ENCODE assay signal across 9 cellular contexts in genomic region chr3:98612587-98612986, GRCh38. TPM values are rescaled to one million over a fixed set of nuclear protein-coding genes. Genes with fewer than 3 reads are reported as not detected.
DNase-seq lines count a peak whose midpoint lies in the region; ATAC-seq lines count a peak whose summit lies in the region.
"Had no signal": no experiment of that assay in that cellular context is flagged by ENCODE, and none has a peak within 500 bp of the region (broad histone marks: within the 10 kb centered on the region; RNA-seq: fewer than 3 reads in every experiment).

No MANE protein-coding gene starts in this region.

- H3K27ac ChIP-seq in mucosa of rectum (ENCODE audit: low read depth in 2 of 2, low read length in 2 of 2) = peak overlapping the region; percentile 17 to 22

- intact Hi-C loops in activated CD4-positive, alpha-beta memory T cell treated with anti-CD3 and anti-CD28 coated beads for 36 hours (cut with micrococcal nuclease) = no loop called here

- H3K4me1 ChIP-seq in mucosa of rectum (ENCODE audit: control insufficient read depth in 2 of 2, insufficient read depth in 2 of 2, low read length in 2 of 2) = no peaks in the 10 kb centered on the region

- ATAC-seq in GM18867 (IDR thresholded peaks at IDR 0.05; ENCODE audit: unreplicated experiment) (peak; percentile 52), HG02588 (IDR thresholded peaks at IDR 0.05; ENCODE audit: unreplicated experiment) (peak; percentile 51)
- ATAC-seq: activated T-helper 17 cell treated with anti-CD3 and anti-CD28 coated beads, Interleukin-2, amount 50 U/mL, for 72 hours had no signal

- H3K9ac ChIP-seq in mucosa of rectum (ENCODE audit: low read depth in 1 of 2, low read length in 2 of 2) = no peak overlapping the region

- H3K36me3 ChIP-seq in mucosa of rectum (ENCODE audit: control insufficient read depth in 2 of 2, insufficient read depth in 2 of 2, low read length in 2 of 2) = no peaks in the 10 kb centered on the region

- no peak overlapping the region for H3K4me3 Mint-ChIP-seq in activated CD4-positive, alpha-beta memory T cell treated with anti-CD3 and anti-CD28 coated beads for 36 hours
- H3K4me3 Mint-ChIP-seq: activated T-helper 17 cell treated with anti-CD3 and anti-CD28 coated beads, Interleukin-2, amount 50 U/mL, for 72 hours had no signal

- no peaks in the 10 kb centered on the region for H3K27me3 ChIP-seq in mucosa of rectum (ENCODE audit: control insufficient read depth in 2 of 2, insufficient read depth in 2 of 2, low read length in 2 of 2)

- CTCF ChIA-PET in activated CD4-positive, alpha-beta memory T cell treated with anti-CD3 and anti-CD28 coated beads for 36 hours (lab: Charles Lee) = interaction anchor here (2.7 kb wide), 1 partner anchor 10 kb away, joined by 14 read pairs; no protein-coding TSS in a partner anchor

- H3K36me3 Mint-ChIP-seq in activated CD4-positive, alpha-beta memory T cell treated with anti-CD3 and anti-CD28 coated beads for 36 hours = no peaks in the 10 kb centered on the region

- peaks cover 8% of the 10 kb centered on the region for H3K27me3 Mint-ChIP-seq in activated CD4-positive, alpha-beta memory T cell treated with anti-CD3 and anti-CD28 coated beads for 36 hours
- H3K27me3 Mint-ChIP-seq: IgD-negative memory B cell had no signal

- H3K9me3 Mint-ChIP-seq in activated CD4-positive, alpha-beta memory T cell treated with anti-CD3 and anti-CD28 coated beads for 36 hours = peaks cover 9% of the 10 kb centered on the region

- no peak overlapping the region for H3K27ac Mint-ChIP-seq in activated CD4-positive, alpha-beta memory T cell treated with anti-CD3 and anti-CD28 coated beads for 36 hours
- H3K27ac Mint-ChIP-seq: activated T-helper 17 cell treated with anti-CD3 and anti-CD28 coated beads, Interleukin-2, amount 50 U/mL, for 72 hours; IgD-negative memory B cell had no signal

- POLR2A ChIA-PET in activated CD4-positive, alpha-beta memory T cell treated with anti-CD3 and anti-CD28 coated beads for 36 hours (lab: Charles Lee) = no interaction called here

- H3K4me1 Mint-ChIP-seq in activated CD4-positive, alpha-beta memory T cell treated with anti-CD3 and anti-CD28 coated beads for 36 hours (ENCODE audit: low read depth) = no peaks in the 10 kb centered on the region
- H3K4me1 Mint-ChIP-seq: activated T-helper 17 cell treated with anti-CD3 and anti-CD28 coated beads, Interleukin-2, amount 50 U/mL, for 72 hours; IgD-negative memory B cell had no signal

- no peak overlapping the region for H3K4me3 ChIP-seq in mucosa of rectum (ENCODE audit: low read length in 2 of 2)

- no peaks in the 10 kb centered on the region for H3K9me3 ChIP-seq in mucosa of rectum (ENCODE audit: control insufficient read depth in 2 of 2, low read length in 2 of 2)

- DNase-seq in NCI-H2171 treated with DMSO at 0.1 percent for 48 hours (lab: John Stamatoyannopoulos, UW) (peak; percentile 17), NCI-H187 treated with DMSO at 0.1 percent for 48 hours (lab: John Stamatoyannopoulos, UW) (no peak), DMS153 (lab: John Stamatoyannopoulos, UW) (no peak)
- no peak for DNase-seq in activated CD4-positive, alpha-beta memory T cell treated with anti-CD3 and anti-CD28 coated beads for 36 hours

RNA-seq across cellular contexts. Expression of gene CPOX, which starts 19.2 kb away (rescaled TPM):
- total RNA-seq in activated CD4-positive, alpha-beta memory T cell treated with anti-CD3 and anti-CD28 coated beads for 36 hours = 10 to 100 TPM; 36.0 to 39.2 TPM
